8 cellular contexts compared by ENCODE assay signal in genomic region chr6:6749791-6750434, GRCh38.
DNase-seq lines count a peak whose midpoint lies in the region; ATAC-seq and TF ChIP-seq lines count a peak whose summit lies in the region.

No MANE protein-coding gene starts in this region.

- TF ChIP-seq CTCF in heart right ventricle (IDR thresholded peaks at IDR 0.05) (no peak), GM20000 (IDR thresholded peaks at IDR 0.05; ENCODE audit: extremely low read depth, missing control alignments) (no peak)

- H3K27me3 Mint-ChIP-seq in activated naive CD4-positive, alpha-beta T cell treated with anti-CD3 and anti-CD28 coated beads, Interleukin-2, amount 10 ng/mL, durations not matched to agents 7 days and 5 days, result peaks cover 34% of the 10 kb centered on the region

- peak overlapping the region; percentile 80 for H3K27ac Mint-ChIP-seq in activated naive CD4-positive, alpha-beta T cell treated with anti-CD3 and anti-CD28 coated beads, Interleukin-2, amount 10 ng/mL, durations not matched to agents 7 days and 5 days

- H3K36me3 Mint-ChIP-seq in activated naive CD4-positive, alpha-beta T cell treated with anti-CD3 and anti-CD28 coated beads, Interleukin-2, amount 10 ng/mL, durations not matched to agents 7 days and 5 days, result no peaks in the 10 kb centered on the region

- intact Hi-C loops in heart right ventricle (cut with DNase I), result loop anchor here in 4 of 10 donors (5.0 to 10.0 kb wide), 6 partner anchors 65 to 302 kb away; no protein-coding TSS in a partner anchor

- H3K4me1 ChIP-seq in heart right ventricle, result peaks cover 16 to 61% (median 43%) of the 10 kb centered on the region in 9 donors

- peak; percentile 14 to 61 (median 32) for ATAC-seq in heart right ventricle
- ATAC-seq in HG03097 (IDR thresholded peaks at IDR 0.05; ENCODE audit: low FRiP score, unreplicated experiment), result no peak
- ATAC-seq in GM21737 (IDR thresholded peaks at IDR 0.05; ENCODE audit: unreplicated experiment), result no peak

- peak overlapping the region; percentile 76 to 91 (median 84) for H3K27ac ChIP-seq in heart right ventricle

- H3K9me3 ChIP-seq in heart right ventricle, result no peaks in the 10 kb centered on the region

- WGBS in heart right ventricle, 2 donors, result 38 to 43% methylated on average over 16 of the region's 16 CpGs

- CTCF ChIA-PET in activated naive CD4-positive, alpha-beta T cell treated with anti-CD3 and anti-CD28 coated beads, Interleukin-2, amount 10 ng/mL, durations not matched to agents 7 days and 5 days (lab: Charles Lee), result interaction anchor here (0.7 to 2.0 kb wide), 8 partner anchors 9 to 562 kb away, joined by 3 to 11 read pairs (median 5); no protein-coding TSS in a partner anchor

- DNase-seq in DMS53 treated with DMSO at 0.1 percent for 48 hours (lab: John Stamatoyannopoulos, UW; ENCODE audit: unreplicated experiment) (peak; percentile 72), NOMO-1 (lab: John Stamatoyannopoulos, UW; ENCODE audit: unreplicated experiment in 2 of 2) (peak; percentile 54 to 81), heart right ventricle (peak; percentile 42 to 63), putamen (ENCODE audit: low spot score) (peak; percentile 12), GM20000 (ENCODE audit: low spot score) (no peak)
- DNase-seq in activated naive CD4-positive, alpha-beta T cell treated with anti-CD3 and anti-CD28 coated beads, Interleukin-2, amount 10 ng/mL, durations not matched to agents 7 days and 5 days, result peak; percentile 63

- peak overlapping the region; percentile 42 for H3K4me3 Mint-ChIP-seq in activated naive CD4-positive, alpha-beta T cell treated with anti-CD3 and anti-CD28 coated beads, Interleukin-2, amount 10 ng/mL, durations not matched to agents 7 days and 5 days

- H3K36me3 ChIP-seq in heart right ventricle, result no peaks in the 10 kb centered on the region

- peak overlapping the region in 1 of 10 donors; percentile 13 for H3K4me3 ChIP-seq in heart right ventricle

- peaks cover 3% of the 10 kb centered on the region for H3K9me3 Mint-ChIP-seq in activated naive CD4-positive, alpha-beta T cell treated with anti-CD3 and anti-CD28 coated beads, Interleukin-2, amount 10 ng/mL, durations not matched to agents 7 days and 5 days

- peaks cover 31% of the 10 kb centered on the region for H3K4me1 Mint-ChIP-seq in activated naive CD4-positive, alpha-beta T cell treated with anti-CD3 and anti-CD28 coated beads, Interleukin-2, amount 10 ng/mL, durations not matched to agents 7 days and 5 days

- H3K27me3 ChIP-seq in heart right ventricle, result no peaks in the 10 kb centered on the region

Comparison
In these comparisons a context has a peak if more than half of its experiments do, and no peak if none do; other contexts are left out.
1. ATAC-seq: peak in heart right ventricle (8 of 8); none in HG03097 (single experiment) and GM21737 (single experiment).